13 cellular contexts compared by ENCODE assay signal in genomic region chr10:113620486-113620885, GRCh38.
"Had no signal": no experiment of that assay in that cellular context is flagged by ENCODE, and none has a peak within 500 bp of the region (broad histone marks: within the 10 kb centered on the region; RNA-seq: fewer than 3 reads in every experiment).

No MANE protein-coding gene starts in this region.

- ATAC-seq: left cardiac atrium; lower lobe of right lung; natural killer cell; stimulated activated naive B cell treated with anti-CD40 and anti-IgM and Interleukin-4, amounts not matched to agents 10 μg/mL and 1 μg/mL and 100 μg/mL, for 72 hours had no signal

- DNase-seq: activated CD4-positive, alpha-beta T cell treated with anti-CD3 and anti-CD28 coated beads for 1 hour; activated CD4-positive, alpha-beta T cell treated with anti-CD3 and anti-CD28 coated beads, Interleukin-2, amount 50 U/mL, for 48 hours; activated gamma-delta T cell; effector CD8-positive, alpha-beta T cell; esophagus squamous epithelium; left cardiac atrium; lower lobe of right lung; natural killer cell; sigmoid colon; spleen; stimulated activated naive B cell treated with anti-CD40 and anti-IgM and Interleukin-4, amounts not matched to agents 10 μg/mL and 1 μg/mL and 100 μg/mL, for 72 hours; T-helper 2 cell; WERI-Rb-1 had no signal
